In the genomic region with DNA sequence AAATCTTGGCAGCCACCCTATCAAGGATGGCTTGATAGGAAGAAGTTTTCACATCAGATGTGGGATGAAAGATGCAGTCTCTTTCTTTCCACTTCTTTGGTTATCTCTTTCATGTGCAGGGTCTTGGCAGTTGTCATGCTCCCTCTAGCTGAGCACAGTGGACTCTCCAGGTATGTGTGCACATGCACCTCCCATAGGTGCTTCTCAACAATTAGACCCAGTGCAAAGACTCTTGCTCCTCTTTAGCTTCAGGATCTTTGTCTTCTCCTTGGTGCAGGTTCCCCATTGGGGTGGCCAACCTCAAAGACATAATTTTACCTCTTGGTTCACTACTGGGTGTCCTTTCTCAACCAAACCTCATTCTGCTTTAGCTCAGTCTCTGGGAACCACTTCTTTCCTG, we compare ENCODE assay signal across 16 cellular contexts.
"Had no signal": no experiment of that assay in that cellular context is flagged by ENCODE, and none has a peak within 500 bp of the region (broad histone marks: within the 10 kb centered on the region; RNA-seq: fewer than 3 reads in every experiment).

No MANE protein-coding gene starts in this region.

- FAIRE-seq: keratinocyte, pancreas, small intestine had no signal

- H3K4me1 ChIP-seq: foreskin keratinocyte, left ventricle myocardium inferior, lower lobe of right lung, pancreas, stomach, transverse colon had no signal

- DNase-seq: effector memory CD8-positive, alpha-beta T cell; foreskin keratinocyte; immature natural killer cell; left ventricle myocardium inferior; lower lobe of right lung; natural killer cell; pancreas; right cardiac atrium; small intestine; stimulated activated CD4-positive, alpha-beta T cell treated with anti-CD3 and anti-CD28 coated beads, Interleukin-12 subunit alpha, Interleukin-12 subunit beta, amount 100 ng/mL, for 4 hours; stimulated activated naive CD4-positive, alpha-beta T cell; stomach; substantia nigra; transverse colon had no signal

- H3K27me3 ChIP-seq: foreskin keratinocyte, pancreas, stomach, transverse colon had no signal

- H3K36me3 ChIP-seq: left ventricle myocardium inferior, lower lobe of right lung, pancreas, stomach, thoracic aorta, transverse colon had no signal

- H3K27ac ChIP-seq: foreskin keratinocyte, left ventricle myocardium inferior, lower lobe of right lung, pancreas, stomach, thoracic aorta, transverse colon had no signal

- ATAC-seq: effector memory CD8-positive, alpha-beta T cell; foreskin keratinocyte; lower lobe of right lung; natural killer cell; pancreas; right cardiac atrium had no signal

- H3K9me3 ChIP-seq: left ventricle myocardium inferior, lower lobe of right lung, pancreas, stomach, thoracic aorta, transverse colon had no signal

- H3K4me3 ChIP-seq: left ventricle myocardium inferior, lower lobe of right lung, pancreas, stomach, thoracic aorta, transverse colon had no signal
